1 cellular context compared by ENCODE assay signal in the genomic region with DNA sequence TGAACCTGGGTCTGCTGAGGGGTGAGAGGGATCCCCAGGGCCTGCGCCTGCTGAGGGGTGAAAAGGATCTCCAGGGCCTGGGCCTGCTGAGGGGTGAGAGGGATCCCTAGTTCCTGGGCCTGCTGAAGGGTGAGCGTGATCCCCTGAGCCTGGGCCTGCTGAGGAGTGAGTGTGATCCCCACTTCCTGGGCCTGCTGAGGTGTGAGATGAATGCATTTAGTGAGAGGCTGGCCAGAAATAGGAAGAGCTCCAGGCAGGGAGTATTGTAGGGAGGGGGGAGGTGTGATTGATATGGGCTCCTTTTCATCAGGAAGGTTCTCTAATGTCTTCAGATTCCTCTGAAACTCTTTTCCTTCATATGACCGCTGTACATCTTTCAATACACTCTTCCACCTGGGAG.
TF ChIP-seq lines count a peak whose summit lies in the region.

No MANE protein-coding gene starts in this region.

TF ChIP-seq in HepG2, 621 proteins besides CTCF, POLR2A, EP300 and RAD21:
- no peak for TF ChIP-seq DRAP1 (CRISPR knock-in tag; IDR thresholded peaks at IDR 0.05)
- no peak for TF ChIP-seq HNRNPUL1 (IDR thresholded peaks at IDR 0.05; ENCODE audit: low read depth, low read length)
- no peak for TF ChIP-seq ZNF780A (CRISPR knock-in tag; IDR thresholded peaks at IDR 0.05)
- TF ChIP-seq ZBTB1 (CRISPR knock-in tag; IDR thresholded peaks at IDR 0.05; ENCODE audit: borderline replicate concordance): no peak
- TF ChIP-seq NBN (conservative IDR thresholded peaks at IDR 0.05): no peak
- no peak for TF ChIP-seq CHD4 (IDR thresholded peaks at IDR 0.05; ENCODE audit: borderline replicate concordance, low read length)
- no peak for TF ChIP-seq SRF (IDR thresholded peaks at IDR 0.05; ENCODE audit: low read depth, low read length)
- TF ChIP-seq ZNF224 (CRISPR knock-in tag; IDR thresholded peaks at IDR 0.05): no peak
- no peak for TF ChIP-seq RELA (CRISPR knock-in tag; IDR thresholded peaks at IDR 0.05)
- TF ChIP-seq PRDM4 (CRISPR knock-in tag; IDR thresholded peaks at IDR 0.05; ENCODE audit: borderline replicate concordance): no peak
- TF ChIP-seq ELF4 (CRISPR knock-in tag; IDR thresholded peaks at IDR 0.05; ENCODE audit: borderline replicate concordance): no peak
- no peak for TF ChIP-seq ATF1 (CRISPR knock-in tag; IDR thresholded peaks at IDR 0.05)
- TF ChIP-seq ZNF678 (CRISPR knock-in tag; IDR thresholded peaks at IDR 0.05): no peak
- TF ChIP-seq JUN (CRISPR knock-in tag; IDR thresholded peaks at IDR 0.05): no peak
- TF ChIP-seq MEF2D (CRISPR knock-in tag; IDR thresholded peaks at IDR 0.05): no peak
- no peak for TF ChIP-seq ZNF12 (CRISPR knock-in tag; IDR thresholded peaks at IDR 0.05)
- TF ChIP-seq GPN1 (CRISPR knock-in tag; IDR thresholded peaks at IDR 0.05; ENCODE audit: borderline replicate concordance): no peak
- TF ChIP-seq ZBTB44 (CRISPR knock-in tag; IDR thresholded peaks at IDR 0.05): no peak
TF ChIP-seq in HepG2: peak in this region for 0.
